15 cellular contexts compared by ENCODE assay signal in genomic region chr2:102021776-102022175, GRCh38. TPM values are rescaled to one million over a fixed set of nuclear protein-coding genes. Genes with fewer than 3 reads are reported as not detected.
DNase-seq lines count a peak whose midpoint lies in the region; ATAC-seq, FAIRE-seq and TF ChIP-seq lines count a peak whose summit lies in the region.
"Had no signal": no experiment of that assay in that cellular context is flagged by ENCODE, and none has a peak within 500 bp of the region (broad histone marks: within the 10 kb centered on the region; RNA-seq: fewer than 3 reads in every experiment).

No MANE protein-coding gene starts in this region.

- H3K36me3 Mint-ChIP-seq in astrocyte (ENCODE audit: low read depth, unreplicated experiment) = no peaks in the 10 kb centered on the region

- intact Hi-C loops in heart left ventricle (cut with DNase I) (loop anchor here (2.0 to 10.0 kb wide), 15 partner anchors 41 to 423 kb away; partner anchors contain the start of genes IL18R1 (in 4 of the 10) and IL1R1 (in 1 of the 10)), adrenal gland (cut with DNase I) (loop anchor here (5.0 to 10.0 kb wide), 6 partner anchors 41 to 333 kb away; partner anchors contain the start of genes IL1R1 (in 2 of the 2) and IL18R1 (in 1 of the 2))

- no peaks in the 10 kb centered on the region for H3K36me3 ChIP-seq in astrocyte (ENCODE audit: insufficient read depth, low read length)
- no peaks in the 10 kb centered on the region for H3K36me3 ChIP-seq in heart left ventricle
- no peaks in the 10 kb centered on the region for H3K36me3 ChIP-seq in osteoblast (ENCODE audit: insufficient read depth, low read length)
- H3K36me3 ChIP-seq in adrenal gland (replicated peaks in 1 of 2) = no peaks in the 10 kb centered on the region
- H3K36me3 ChIP-seq: SJCRH30 had no signal

- no peak overlapping the region for H3K4me3 ChIP-seq in AG10803 (ENCODE audit: low read length)
- no peak overlapping the region for H3K4me3 ChIP-seq in astrocyte (ENCODE audit: insufficient read depth, low read depth, low read length)
- no peak overlapping the region for H3K4me3 ChIP-seq in heart left ventricle
- H3K4me3 ChIP-seq in osteoblast (ENCODE audit: insufficient read depth, low read length) = no peak overlapping the region
- H3K4me3 ChIP-seq in adrenal gland = no peak overlapping the region
- H3K4me3 ChIP-seq: SJCRH30 had no signal

- no peak overlapping the region for H3K9ac ChIP-seq in astrocyte (ENCODE audit: low read length)

- H3K9me3 ChIP-seq in astrocyte (ENCODE audit: insufficient read depth, low read depth, low read length) (no peaks in the 10 kb centered on the region), heart left ventricle (no peaks in the 10 kb centered on the region), osteoblast (ENCODE audit: low read depth, low read length) (no peaks in the 10 kb centered on the region), adrenal gland (replicated peaks in 1 of 3) (no peaks in the 10 kb centered on the region)
- H3K9me3 ChIP-seq: SJCRH30 had no signal

- H3K79me2 ChIP-seq in astrocyte (ENCODE audit: insufficient read depth, low read length) (no peaks in the 10 kb centered on the region), osteoblast (ENCODE audit: insufficient read depth, low read length) (no peaks in the 10 kb centered on the region)

- no peak overlapping the region for H3K4me2 ChIP-seq in astrocyte (ENCODE audit: low read length)
- H3K4me2 ChIP-seq in osteoblast (ENCODE audit: insufficient read depth, low read length) = no peak overlapping the region

- H3K27me3 ChIP-seq in astrocyte (ENCODE audit: insufficient read depth, low read length) (no peaks in the 10 kb centered on the region), heart left ventricle (no peaks in the 10 kb centered on the region), osteoblast (ENCODE audit: insufficient read depth, low read length) (no peaks in the 10 kb centered on the region), adrenal gland (no peaks in the 10 kb centered on the region)
- H3K27me3 ChIP-seq: SJCRH30 had no signal

- TF ChIP-seq POLR2A in heart left ventricle (IDR thresholded peaks at IDR 0.05) = no peak
- TF ChIP-seq POLR2A in adrenal gland (IDR thresholded peaks at IDR 0.05) = no peak

- WGBS in heart left ventricle, 4 donors = 32 to 47% (median 37%) methylated on average over 6 of the region's 6 CpGs
- 64 to 73% (median 64%) methylated on average over 6 of the region's 6 CpGs for WGBS in adrenal gland, 4 donors

- no peaks in the 10 kb centered on the region for H3K9me3 Mint-ChIP-seq in astrocyte (ENCODE audit: unreplicated experiment)

- FAIRE-seq in astrocyte (lab: Jason Lieb, UNC) = no peak
- FAIRE-seq: GM19239 had no signal

- peaks cover 6% of the 10 kb centered on the region for H3K4me1 ChIP-seq in astrocyte (ENCODE audit: insufficient read depth, low read length)
- peaks cover 0 to 55% (median 17%) of the 10 kb centered on the region in 12 donors for H3K4me1 ChIP-seq in heart left ventricle
- peaks cover 56% of the 10 kb centered on the region for H3K4me1 ChIP-seq in osteoblast (ENCODE audit: insufficient read depth, low read length)
- peaks cover 5 to 13% of the 10 kb centered on the region in 2 donors for H3K4me1 ChIP-seq in adrenal gland (replicated peaks in 1 of 2)
- H3K4me1 ChIP-seq: SJCRH30 had no signal

- peaks cover 7% of the 10 kb centered on the region for H3K27me3 Mint-ChIP-seq in astrocyte (ENCODE audit: low read depth, unreplicated experiment)

- H3K27ac ChIP-seq in astrocyte (ENCODE audit: low read depth, low read length) = no peak overlapping the region
- H3K27ac ChIP-seq in heart left ventricle = peak overlapping the region in 7 of 12 donors; percentile 11 to 78 (median 31)
- peak overlapping the region; percentile 60 for H3K27ac ChIP-seq in osteoblast (ENCODE audit: low read depth, low read length)
- H3K27ac ChIP-seq in adrenal gland = peak overlapping the region in 2 of 5 donors; percentile 33 to 65
- H3K27ac ChIP-seq: SJCRH30 had no signal

- H3K4me3 Mint-ChIP-seq in astrocyte (ENCODE audit: unreplicated experiment) = no peak overlapping the region

- H4K20me1 ChIP-seq in astrocyte (ENCODE audit: insufficient read depth, low read length) (no peaks in the 10 kb centered on the region), osteoblast (ENCODE audit: insufficient read depth, low read length) (no peaks in the 10 kb centered on the region)

- H2AFZ ChIP-seq in astrocyte (ENCODE audit: low read depth, low read length) (no peak overlapping the region), osteoblast (ENCODE audit: low read length) (no peak overlapping the region)

- TF ChIP-seq CTCF in AG10803 (conservative IDR thresholded peaks at IDR 0.05; ENCODE audit: low read length) (no peak), astrocyte (IDR thresholded peaks at IDR 0.05; ENCODE audit: insufficient read depth, low read depth, low read length) (no peak), heart left ventricle (IDR thresholded peaks at IDR 0.05) (no peak), osteoblast (IDR thresholded peaks at IDR 0.05; ENCODE audit: extremely low read depth, low read depth, low read length) (no peak), adrenal gland (IDR thresholded peaks at IDR 0.05) (no peak)

- H3K27ac Mint-ChIP-seq in astrocyte (ENCODE audit: unreplicated experiment) = no peak overlapping the region

- DNase-seq in AG10803 (ENCODE audit: low read depth) (peak; percentile 74), astrocyte (ENCODE audit: low read depth) (peak; percentile 76), heart left ventricle (no peak), osteoblast (ENCODE audit: insufficient read length, low spot score, missing footprints) (no peak), NCI-H1417 (lab: John Stamatoyannopoulos, UW) (no peak), adrenal gland (no peak), NCI-H748 treated with DMSO at 0.1 percent for 48 hours (lab: John Stamatoyannopoulos, UW) (no peak), DMS53 treated with DMSO at 0.1 percent for 48 hours (lab: John Stamatoyannopoulos, UW; ENCODE audit: unreplicated experiment) (no peak)
- DNase-seq: activated CD4-positive, alpha-beta T cell treated with anti-CD3 and anti-CD28 coated beads, Interleukin-2, amount 50 U/mL, for 4 hours; head of caudate nucleus; NK-92 treated with Interleukin-12 subunit alpha and Interleukin-12 subunit beta, amount 100 ng/mL, for 24 hours; SJCRH30; stimulated activated naive CD8-positive, alpha-beta T cell treated with anti-CD3 and anti-CD28 coated beads, Interleukin-15, Interleukin-2, amounts not matched to agents 100 U/mL and 50 U/mL, for 24 hours had no signal

- H3K4me1 Mint-ChIP-seq in astrocyte (ENCODE audit: low read depth, unreplicated experiment) = peaks cover 22% of the 10 kb centered on the region

- peak in 3 of 4 donors; percentile 65 to 76 (median 68) for ATAC-seq in heart left ventricle
- ATAC-seq: stimulated activated naive CD8-positive, alpha-beta T cell treated with anti-CD3 and anti-CD28 coated beads, Interleukin-15, Interleukin-2, amounts not matched to agents 100 U/mL and 50 U/mL, for 24 hours had no signal

RNA-seq across cellular contexts. Expression of gene IL1R2, which starts 30.0 kb away (rescaled TPM):
- 0.34 TPM in 1 of 2 replicates, not detected in the other for total RNA-seq in astrocyte
- 1 to 10 TPM in 5 of 9 donors, under 1 TPM in 1, not detected in 3; 0.77 to 6.5 (median 2.1) TPM for total RNA-seq in heart left ventricle
- 1 to 10 TPM in 1 of 2 donors, under 1 TPM in 1; 0.95 to 8.0 TPM for polyA plus RNA-seq in heart left ventricle
- total RNA-seq in osteoblast = 0.36 and 0.88 TPM in 2 replicates
- 10 to 100 TPM in 7 of 8 donors, 1 to 10 TPM in 1; 4.5 to 26.0 (median 13.8) TPM for total RNA-seq in adrenal gland
- 10 to 100 TPM in 2 of 3 donors, 1 to 10 TPM in 1; 6.7 to 17.9 (median 10.8) TPM for polyA plus RNA-seq in adrenal gland
- total RNA-seq: SJCRH30 had no signal
- polyA plus RNA-seq: neural cell had no signal

Comparison
In these comparisons a context has a peak if more than half of its experiments do, and no peak if none do; other contexts are left out.
1. DNase-seq: peak in AG10803 (single experiment) and astrocyte (single experiment); none in heart left ventricle (0 of 5), osteoblast (single experiment), NCI-H1417 (0 of 3), adrenal gland (0 of 7), NCI-H748 treated with DMSO at 0.1 percent for 48 hours (single experiment) and DMS53 treated with DMSO at 0.1 percent for 48 hours (single experiment).